ENCODE assay signal across 9 cellular contexts in the genomic region with DNA sequence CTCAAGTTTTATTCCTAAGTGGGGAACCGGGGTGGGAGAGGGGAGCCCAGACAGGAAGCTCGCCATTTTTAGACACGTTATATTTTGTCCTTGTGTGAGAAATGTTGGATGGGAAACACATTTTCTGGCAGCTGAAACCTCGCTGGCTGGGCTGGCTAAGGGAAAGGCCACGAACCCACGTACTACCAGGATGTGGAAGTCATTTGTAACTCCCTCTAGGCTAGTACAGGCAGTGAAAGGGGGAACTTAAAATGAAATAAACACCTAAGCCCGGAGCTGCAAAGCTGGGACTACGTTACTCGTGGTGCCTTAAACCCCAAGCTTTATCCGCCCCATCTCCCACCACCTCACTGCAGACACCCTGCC. TPM values are rescaled to one million over a fixed set of nuclear protein-coding genes. Genes with fewer than 3 reads are reported as not detected.
DNase-seq lines count a peak whose midpoint lies in the region; ATAC-seq and TF ChIP-seq lines count a peak whose summit lies in the region.
"Had no signal": no experiment of that assay in that cellular context is flagged by ENCODE, and none has a peak within 500 bp of the region (broad histone marks: within the 10 kb centered on the region; RNA-seq: fewer than 3 reads in every experiment).

No MANE protein-coding gene starts in this region.

- H3K4me1 ChIP-seq in right lobe of liver (peaks cover 0 to 6% (median 3%) of the 10 kb centered on the region in 4 donors), testis (no peaks in the 10 kb centered on the region)

- H3K36me3 ChIP-seq in right lobe of liver (no peaks in the 10 kb centered on the region), testis (ENCODE audit: low read depth, missing control alignments) (no peaks in the 10 kb centered on the region)

- intact Hi-C loops in right lobe of liver (cut with DNase I) (no loop called here), testis (cut with DNase I; ENCODE audit: low total_unique reads) (no loop called here)

- peaks cover 0 to 22% of the 10 kb centered on the region in 2 donors for H3K27me3 ChIP-seq in right lobe of liver
- H3K27me3 ChIP-seq in testis: no peaks in the 10 kb centered on the region

- H3K4me3 ChIP-seq in cardiac fibroblast (replicated peaks in 1 of 2; ENCODE audit: low read depth in 2 of 2, low read length in 2 of 2) (peak overlapping the region; percentile 26 to 41), right lobe of liver (peak overlapping the region; percentile 29 to 40 (median 40)), testis (peak overlapping the region; percentile 42 to 51)

- WGBS in right lobe of liver (ENCODE audit: insufficient coverage, low coverage, low lambda C conversion rate, missing lambda C conversion rate): 7% methylated on average over 6 of the region's 10 CpGs
- WGBS in testis, 2 donors: 0 to 2% methylated on average over 6 to 10 of the region's 10 CpGs

- no peak for TF ChIP-seq CTCF in cardiac fibroblast (IDR thresholded peaks at IDR 0.05; ENCODE audit: low read depth, low read length)
- no peak for TF ChIP-seq CTCF in right lobe of liver (IDR thresholded peaks at IDR 0.05)
- TF ChIP-seq CTCF in testis (IDR thresholded peaks at IDR 0.05): no peak
- no peak for TF ChIP-seq CTCF in GM10266 (IDR thresholded peaks at IDR 0.05; ENCODE audit: control insufficient read depth, insufficient read depth, low read depth, missing control alignments)

- no peaks in the 10 kb centered on the region for H3K9me3 ChIP-seq in right lobe of liver
- H3K9me3 ChIP-seq in testis: no peaks in the 10 kb centered on the region

- H3K27ac ChIP-seq in right lobe of liver (no peak overlapping the region), testis (no peak overlapping the region)

- DNase-seq in NCI-H1092 treated with DMSO at 0.1 percent for 48 hours (lab: John Stamatoyannopoulos, UW) (peak; percentile 53), NCI-H1092 (lab: John Stamatoyannopoulos, UW) (no peak), cardiac fibroblast (ENCODE audit: low read depth in 2 of 2) (peak in 1 of 2 donors; percentile 16), right lobe of liver (no peak), testis (no peak), SW480 (ENCODE audit: low spot score) (no peak), GM10266 (ENCODE audit: extremely low spot score) (no peak)
- DNase-seq in activated CD4-positive, alpha-beta T cell treated with anti-CD3 and anti-CD28 coated beads, Interleukin-2, amount 50 U/mL, for 1 hour: no peak

- TF ChIP-seq POLR2A in right lobe of liver (IDR thresholded peaks at IDR 0.05) (no peak), testis (IDR thresholded peaks at IDR 0.05) (no peak)

- peak; percentile 6 to 30 (median 18) for ATAC-seq in right lobe of liver

RNA-seq across cellular contexts. Expression of a gene that starts 42.5 kb away (rescaled TPM):
- not detected for total RNA-seq in right lobe of liver
- total RNA-seq in testis: not detected
- polyA plus RNA-seq in testis (ENCODE audit: insufficient read depth, low read depth, low replicate concordance): not detected
- total RNA-seq: glomerular endothelial cell had no signal
